Comparison of ENCODE assay signal across 30 cellular contexts in genomic region chr10:109386101-109386500, GRCh38.
"Had no signal": no experiment of that assay in that cellular context is flagged by ENCODE, and none has a peak within 500 bp of the region (broad histone marks: within the 10 kb centered on the region; RNA-seq: fewer than 3 reads in every experiment).

No MANE protein-coding gene starts in this region.

- DNase-seq: activated CD4-positive, alpha-beta memory T cell treated with anti-CD3 and anti-CD28 coated beads, Interleukin-2, amount 10 ng/mL, durations not matched to agents 7 days and 5 days; activated CD4-positive, alpha-beta T cell treated with anti-CD3 and anti-CD28 coated beads for 1 hour; activated CD4-positive, alpha-beta T cell treated with anti-CD3 and anti-CD28 coated beads for 4 hours; activated CD4-positive, alpha-beta T cell treated with anti-CD3 and anti-CD28 coated beads, Interleukin-2, amount 10 ng/mL, durations not matched to agents 7 days and 5 days; activated CD4-positive, alpha-beta T cell treated with anti-CD3 and anti-CD28 coated beads, Interleukin-2, amount 50 U/mL, for 4 hours; activated CD8-positive, alpha-beta memory T cell treated with anti-CD3 and anti-CD28 coated beads, Interleukin-2, amount 50 U/mL, for 48 hours; activated gamma-delta T cell; activated naive CD4-positive, alpha-beta T cell; activated naive CD4-positive, alpha-beta T cell treated with anti-CD3 and anti-CD28 coated beads, Interleukin-2, amount 10 ng/mL, durations not matched to agents 7 days and 5 days; activated T-cell treated with anti-CD3 and anti-CD28 coated beads for 4 hours; activated T-cell treated with anti-CD3 and anti-CD28 coated beads, Interleukin-2, amount 50 U/mL, for 24 hours; activated T-cell treated with anti-CD3 and anti-CD28 coated beads, Interleukin-2, amount 50 U/mL, for 72 hours; amniotic stem cell; anterior cingulate cortex; brain microvascular endothelial cell; dorsolateral prefrontal cortex; effector memory CD4-positive, alpha-beta T cell; endodermal cell; foreskin keratinocyte; gastrocnemius medialis; T-helper 2 cell had no signal

- H3K27ac Mint-ChIP-seq: activated CD4-positive, alpha-beta memory T cell treated with anti-CD3 and anti-CD28 coated beads, Interleukin-2, amount 10 ng/mL, durations not matched to agents 7 days and 5 days; activated CD4-positive, alpha-beta T cell treated with anti-CD3 and anti-CD28 coated beads, Interleukin-2, amount 10 ng/mL, durations not matched to agents 7 days and 5 days; activated naive CD4-positive, alpha-beta T cell treated with anti-CD3 and anti-CD28 coated beads, Interleukin-2, amount 10 ng/mL, durations not matched to agents 7 days and 5 days; activated naive CD8-positive, alpha-beta T cell; activated T-cell treated with anti-CD3 and anti-CD28 coated beads, Interleukin-2, amount 50 U/mL, for 24 hours; activated T-cell treated with anti-CD3 and anti-CD28 coated beads, Interleukin-2, amount 50 U/mL, for 72 hours; dendritic cell treated with granulocyte-macrophage colony-stimulating factor and Interleukin-4, amounts not matched to agents 40 ng/mL and 50 ng/mL, for 4 days; endodermal cell; WTC11 had no signal

- FAIRE-seq: astrocyte, bronchial epithelial cell, TTC549 had no signal

- H3K36me3 ChIP-seq: brain microvascular endothelial cell, gastrocnemius medialis had no signal

- ATAC-seq: activated T-cell treated with anti-CD3 and anti-CD28 coated beads, Interleukin-2, amount 50 U/mL, for 72 hours; esophagus mucosa; foreskin keratinocyte; gastrocnemius medialis; WTC11 had no signal

- H3K9me3 Mint-ChIP-seq: activated CD4-positive, alpha-beta memory T cell treated with anti-CD3 and anti-CD28 coated beads, Interleukin-2, amount 10 ng/mL, durations not matched to agents 7 days and 5 days; activated CD4-positive, alpha-beta T cell treated with anti-CD3 and anti-CD28 coated beads, Interleukin-2, amount 10 ng/mL, durations not matched to agents 7 days and 5 days; activated naive CD4-positive, alpha-beta T cell treated with anti-CD3 and anti-CD28 coated beads, Interleukin-2, amount 10 ng/mL, durations not matched to agents 7 days and 5 days; activated T-cell treated with anti-CD3 and anti-CD28 coated beads, Interleukin-2, amount 50 U/mL, for 72 hours; dendritic cell treated with granulocyte-macrophage colony-stimulating factor and Interleukin-4, amounts not matched to agents 40 ng/mL and 50 ng/mL, for 4 days; WTC11 had no signal

- H3K36me3 Mint-ChIP-seq: activated naive CD4-positive, alpha-beta T cell treated with anti-CD3 and anti-CD28 coated beads, Interleukin-2, amount 10 ng/mL, durations not matched to agents 7 days and 5 days; activated naive CD8-positive, alpha-beta T cell; WTC11 had no signal

- H3K4me3 ChIP-seq: coronary artery, dorsolateral prefrontal cortex, gastrocnemius medialis had no signal

- H3K27me3 ChIP-seq: brain microvascular endothelial cell, foreskin keratinocyte, gastrocnemius medialis had no signal

- H3K4me1 ChIP-seq: foreskin keratinocyte, gastrocnemius medialis had no signal

- H3K27ac ChIP-seq: brain microvascular endothelial cell, coronary artery, dorsolateral prefrontal cortex, foreskin keratinocyte, gastrocnemius medialis, VCaP had no signal

- H3K9me3 ChIP-seq: gastrocnemius medialis had no signal
